In genomic region chr6:110357696-110358535, GRCh38 we compare ENCODE assay signal across 10 cellular contexts. TPM values are rescaled to one million over a fixed set of nuclear protein-coding genes. Genes with fewer than 3 reads are reported as not detected.
DNase-seq lines count a peak whose midpoint lies in the region; ATAC-seq and TF ChIP-seq lines count a peak whose summit lies in the region.
"Had no signal": no experiment of that assay in that cellular context is flagged by ENCODE, and none has a peak within 500 bp of the region (broad histone marks: within the 10 kb centered on the region; RNA-seq: fewer than 3 reads in every experiment).

A gene with protein sequence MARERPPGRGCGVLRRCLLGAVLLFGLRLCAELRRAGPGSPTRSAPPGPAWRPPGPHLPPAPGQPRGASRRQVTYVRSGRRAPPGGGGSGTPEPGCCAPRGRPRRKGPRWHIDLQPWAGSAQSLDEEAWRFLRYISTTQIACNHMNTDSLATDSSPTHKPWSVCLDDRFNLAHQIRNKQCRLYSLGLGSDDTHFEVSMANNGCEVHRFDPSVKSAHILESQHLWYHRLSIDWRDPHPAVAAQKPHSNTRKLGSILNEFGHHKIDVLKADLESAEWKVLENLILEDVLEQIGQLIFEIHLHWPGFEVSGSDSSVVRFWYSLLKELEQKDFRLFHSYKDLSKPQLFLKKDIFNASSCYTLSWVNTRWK (minus strand): TSS chr6:110358349. CDS start chr6:110358272, 77 bp downstream.

- H3K36me3 ChIP-seq in MG63 (no peaks in the 10 kb centered on the region), thyroid gland (no peaks in the 10 kb centered on the region)

- H3K27ac ChIP-seq in thyroid gland, result peak within 1 kb of the TSS; percentile 28 to 72 (median 36)

- no peak for TF ChIP-seq CTCF in lower leg skin (IDR thresholded peaks at IDR 0.05)
- peak in 3 of 6 experiments; percentile 29 to 35 (median 31) for TF ChIP-seq CTCF in thyroid gland (IDR thresholded peaks at IDR 0.05)

- intact Hi-C loops in lower leg skin (cut with DNase I; ENCODE audit: low total_unique reads) (no loop called here), thyroid gland (cut with DNase I) (no loop called here)

- DNase-seq in D341Med (ENCODE audit: low spot score) (peak; percentile 77), MG63 (peak; percentile 4), cerebellar cortex (ENCODE audit: low spot score) (peak; percentile 43), lower leg skin (ENCODE audit: low spot score in 2 of 2) (peak in 1 of 2 donors; percentile 87), thyroid gland (peak; percentile 42 to 47), pons (ENCODE audit: low spot score) (no peak)

- H3K9me3 ChIP-seq in MG63, result no peaks in the 10 kb centered on the region
- H3K9me3 ChIP-seq in thyroid gland, result no peaks in the 10 kb centered on the region

- peaks cover 0 to 3% of the 10 kb centered on the region in 2 donors for H3K4me1 ChIP-seq in thyroid gland

- peak within 1 kb of the TSS; percentile 25 for H3K4me3 ChIP-seq in MG63
- H3K4me3 ChIP-seq in lower leg skin (ENCODE audit: low read depth, poor library complexity, severe bottlenecking), result peak within 1 kb of the TSS; percentile 35
- peak within 1 kb of the TSS; percentile 32 to 52 (median 48) for H3K4me3 ChIP-seq in thyroid gland (replicated peaks in 1 of 3)

- ATAC-seq in GM18870 (IDR thresholded peaks at IDR 0.05; ENCODE audit: unreplicated experiment) (no peak), GM19328 (IDR thresholded peaks at IDR 0.05; ENCODE audit: unreplicated experiment) (no peak)

- TF ChIP-seq POLR2A in lower leg skin (IDR thresholded peaks at IDR 0.05) (no peak), thyroid gland (IDR thresholded peaks at IDR 0.05) (peak in 1 of 2 donors; percentile 19)

- peaks cover 17% of the 10 kb centered on the region for H3K27me3 ChIP-seq in MG63
- H3K27me3 ChIP-seq in thyroid gland, result no peaks in the 10 kb centered on the region

- 0 to 3% methylated on average over 7 to 29 of the region's 103 CpGs for WGBS in lower leg skin, 2 donors
- WGBS in thyroid gland, 2 donors, result 2 to 3% methylated on average over 10 to 27 of the region's 103 CpGs

RNA-seq across cellular contexts. Expression of the gene that starts here (rescaled TPM):
- total RNA-seq in MG63 (2014; rRNA removed; shearing (Covaris generic); ENCODE audit: low replicate concordance), result not detected in 2 replicates
- total RNA-seq in lower leg skin (1 to 10 TPM in 2 of 4 donors, under 1 TPM in 1, not detected in 1; 0.22 to 2.5 (median 1.8) TPM), thyroid gland (10 to 100 TPM in 1 of 4 donors, 1 to 10 TPM in 3; 2.6 to 12.6 (median 4.0) TPM)
- total RNA-seq: LHCN-M2, pulmonary artery endothelial cell had no signal

Comparison
In these comparisons a context has a peak if more than half of its experiments do, and no peak if none do; other contexts are left out.
1. Peak in DNase-seq and H3K4me3 ChIP-seq in MG63; RNA of the gene not detected or under 1 TPM.